ENCODE assay signal across 1 cellular context in genomic region chr2:54207666-54208195, GRCh38.
TF ChIP-seq lines count a peak whose summit lies in the region.

No MANE protein-coding gene starts in this region.

TF ChIP-seq in HepG2, 621 proteins besides CTCF, POLR2A, EP300 and RAD21 (continued from another document and continues in another):
- TF ChIP-seq REST (IDR thresholded peaks at IDR 0.05; ENCODE audit: borderline replicate concordance in 1 of 2, low read depth in 1 of 2, low read length in 2 of 2) (peak in 1 of 2 experiments; percentile 72; a peak in 2 of 4 replicates), KIAA2018 (CRISPR knock-in tag; IDR thresholded peaks at IDR 0.05; ENCODE audit: borderline replicate concordance) (no peak), TFE3 (CRISPR knock-in tag; IDR thresholded peaks at IDR 0.05) (peak; percentile 79), ZBED4 (CRISPR knock-in tag; IDR thresholded peaks at IDR 0.05; ENCODE audit: borderline replicate concordance) (no peak), LRRFIP1 (CRISPR knock-in tag; conservative IDR thresholded peaks at IDR 0.05) (no peak), ZNF331 (CRISPR knock-in tag; IDR thresholded peaks at IDR 0.05) (peak; percentile 96), ZNF484 (CRISPR knock-in tag; IDR thresholded peaks at IDR 0.05; ENCODE audit: borderline replicate concordance, low read depth) (no peak), ZNF775 (CRISPR knock-in tag; IDR thresholded peaks at IDR 0.05; ENCODE audit: borderline replicate concordance) (no peak), ZNF574 (CRISPR knock-in tag; IDR thresholded peaks at IDR 0.05) (peak; percentile 30; the same call in 1 of the 2 replicates), GPN1 (CRISPR knock-in tag; IDR thresholded peaks at IDR 0.05; ENCODE audit: borderline replicate concordance) (no peak), DMTF1 (CRISPR knock-in tag; IDR thresholded peaks at IDR 0.05) (no peak), NFYC (CRISPR knock-in tag; IDR thresholded peaks at IDR 0.05) (0 out of 2 replicates have a peak, but pooled peaks have one; percentile 15), TSC22D2 (CRISPR knock-in tag; IDR thresholded peaks at IDR 0.05; ENCODE audit: borderline replicate concordance) (peak; percentile 66; the same call in 1 of the 2 replicates), DR1 (CRISPR knock-in tag; IDR thresholded peaks at IDR 0.05) (no peak), ZNF501 (CRISPR knock-in tag; IDR thresholded peaks at IDR 0.05) (no peak), ZNF124 (CRISPR knock-in tag; IDR thresholded peaks at IDR 0.05) (peak; percentile 59), GATA4 (IDR thresholded peaks at IDR 0.05; ENCODE audit: borderline replicate concordance, low read depth) (peak; percentile 98), CCAR2 (optimal IDR thresholded peaks at IDR 0.05; ENCODE audit: low read depth, low read length) (peak; percentile 76)
